Comparison of ENCODE assay signal across 8 cellular contexts in the genomic region with DNA sequence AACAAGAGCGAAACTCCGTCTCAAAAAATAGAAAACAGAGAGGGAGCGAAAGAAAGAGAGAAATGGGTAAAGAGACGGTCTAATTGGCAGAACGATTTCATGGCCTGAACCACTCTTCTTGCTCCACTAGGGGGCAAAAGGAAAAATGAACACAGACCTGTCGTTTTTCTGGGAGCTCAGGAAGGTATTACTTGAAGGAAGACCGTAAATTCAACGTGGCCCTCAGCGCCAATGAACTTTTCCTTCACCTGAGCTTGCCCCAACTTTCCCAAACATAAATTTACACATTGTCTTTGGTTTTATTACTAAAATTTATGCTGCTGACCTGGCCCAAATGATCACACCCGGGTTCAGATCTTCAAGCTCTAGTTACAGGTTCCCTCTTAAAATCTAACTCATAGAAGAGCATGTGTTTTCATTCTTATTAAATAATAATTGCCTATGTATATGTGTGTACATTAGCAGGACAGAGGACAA.
DNase-seq lines count a peak whose midpoint lies in the region; ATAC-seq and TF ChIP-seq lines count a peak whose summit lies in the region.

No MANE protein-coding gene starts in this region.

- H3K4me1 Mint-ChIP-seq in activated CD8-positive, alpha-beta T cell treated with anti-CD3 and anti-CD28 coated beads for 36 hours (ENCODE audit: low read depth) = peaks cover 17% of the 10 kb centered on the region
- H3K4me1 Mint-ChIP-seq in activated CD8-positive, alpha-beta T cell treated with anti-CD3 and anti-CD28 coated beads, Interleukin-2, amount 10 ng/mL, durations not matched to agents 7 days and 5 days (ENCODE audit: low read depth) = peaks cover 13% of the 10 kb centered on the region

- H3K4me3 Mint-ChIP-seq in activated CD8-positive, alpha-beta T cell treated with anti-CD3 and anti-CD28 coated beads for 36 hours = no peak overlapping the region
- H3K4me3 Mint-ChIP-seq in activated CD8-positive, alpha-beta T cell treated with anti-CD3 and anti-CD28 coated beads, Interleukin-2, amount 10 ng/mL, durations not matched to agents 7 days and 5 days = no peak overlapping the region

- peaks cover 5% of the 10 kb centered on the region for H3K27me3 Mint-ChIP-seq in activated CD8-positive, alpha-beta T cell treated with anti-CD3 and anti-CD28 coated beads for 36 hours
- peaks cover 16% of the 10 kb centered on the region for H3K27me3 Mint-ChIP-seq in activated CD8-positive, alpha-beta T cell treated with anti-CD3 and anti-CD28 coated beads, Interleukin-2, amount 10 ng/mL, durations not matched to agents 7 days and 5 days (ENCODE audit: low read depth)

- 54 to 71% methylated on average over 10 of the region's 10 CpGs for WGBS in aorta, 2 donors

- ATAC-seq in activated CD8-positive, alpha-beta T cell treated with anti-CD3 and anti-CD28 coated beads for 36 hours = no peak
- no peak for ATAC-seq in activated CD8-positive, alpha-beta T cell treated with anti-CD3 and anti-CD28 coated beads, Interleukin-2, amount 10 ng/mL, durations not matched to agents 7 days and 5 days
- ATAC-seq in aorta (ENCODE audit: low FRiP score) (no peak), GM18867 (IDR thresholded peaks at IDR 0.05; ENCODE audit: unreplicated experiment) (no peak)

- CTCF ChIA-PET in activated CD8-positive, alpha-beta T cell treated with anti-CD3 and anti-CD28 coated beads for 36 hours (lab: Charles Lee) = interaction anchor here (0.6 to 2.2 kb wide), 20 partner anchors 12 to 703 kb away, joined by 3 to 9 read pairs (median 4); no protein-coding TSS in a partner anchor
- CTCF ChIA-PET in activated CD8-positive, alpha-beta T cell treated with anti-CD3 and anti-CD28 coated beads, Interleukin-2, amount 10 ng/mL, durations not matched to agents 7 days and 5 days (lab: Charles Lee) = interaction anchor here (0.9 to 1.5 kb wide), 3 partner anchors 12 to 381 kb away, joined by 3 to 6 read pairs (median 4); no protein-coding TSS in a partner anchor

- H3K27ac Mint-ChIP-seq in activated CD8-positive, alpha-beta T cell treated with anti-CD3 and anti-CD28 coated beads for 36 hours = no peak overlapping the region
- H3K27ac Mint-ChIP-seq in activated CD8-positive, alpha-beta T cell treated with anti-CD3 and anti-CD28 coated beads, Interleukin-2, amount 10 ng/mL, durations not matched to agents 7 days and 5 days = no peak overlapping the region

- TF ChIP-seq CTCF in activated CD8-positive, alpha-beta T cell treated with anti-CD3 and anti-CD28 coated beads for 36 hours (IDR thresholded peaks at IDR 0.05) = peak; percentile 78
- TF ChIP-seq CTCF in cardiac fibroblast (IDR thresholded peaks at IDR 0.05; ENCODE audit: low read depth, low read length) = peak; percentile 72

- H3K36me3 ChIP-seq in aorta (ENCODE audit: control insufficient read depth in 1 of 2, insufficient read depth in 2 of 2, low read length in 1 of 2) = no peaks in the 10 kb centered on the region

- no peaks in the 10 kb centered on the region for H3K9me3 ChIP-seq in aorta (ENCODE audit: control insufficient read depth, low read length)

- H3K4me3 ChIP-seq in cardiac fibroblast (replicated peaks in 1 of 2; ENCODE audit: low read depth in 2 of 2, low read length in 2 of 2) (no peak overlapping the region), aorta (ENCODE audit: low read length in 2 of 2) (no peak overlapping the region)

- no peaks in the 10 kb centered on the region for H3K9me3 Mint-ChIP-seq in activated CD8-positive, alpha-beta T cell treated with anti-CD3 and anti-CD28 coated beads for 36 hours
- no peaks in the 10 kb centered on the region for H3K9me3 Mint-ChIP-seq in activated CD8-positive, alpha-beta T cell treated with anti-CD3 and anti-CD28 coated beads, Interleukin-2, amount 10 ng/mL, durations not matched to agents 7 days and 5 days (ENCODE audit: insufficient read depth)

- no peaks in the 10 kb centered on the region for H3K36me3 Mint-ChIP-seq in activated CD8-positive, alpha-beta T cell treated with anti-CD3 and anti-CD28 coated beads for 36 hours (ENCODE audit: low read depth)
- H3K36me3 Mint-ChIP-seq in activated CD8-positive, alpha-beta T cell treated with anti-CD3 and anti-CD28 coated beads, Interleukin-2, amount 10 ng/mL, durations not matched to agents 7 days and 5 days (ENCODE audit: low read depth) = no peaks in the 10 kb centered on the region

- POLR2A ChIA-PET in activated CD8-positive, alpha-beta T cell treated with anti-CD3 and anti-CD28 coated beads for 36 hours (lab: Charles Lee) = no interaction called here
- POLR2A ChIA-PET in activated CD8-positive, alpha-beta T cell treated with anti-CD3 and anti-CD28 coated beads, Interleukin-2, amount 10 ng/mL, durations not matched to agents 7 days and 5 days (lab: Charles Lee) = no interaction called here

- no peaks in the 10 kb centered on the region for H3K27me3 ChIP-seq in aorta (ENCODE audit: control insufficient read depth in 1 of 2, insufficient read depth in 2 of 2, low read length in 1 of 2)

- H3K4me1 ChIP-seq in aorta (ENCODE audit: control insufficient read depth in 1 of 2, insufficient read depth in 2 of 2, low read length in 2 of 2) = no peaks in the 10 kb centered on the region

- DNase-seq in activated CD8-positive, alpha-beta T cell treated with anti-CD3 and anti-CD28 coated beads for 36 hours = peak; percentile 4
- DNase-seq in activated CD8-positive, alpha-beta T cell treated with anti-CD3 and anti-CD28 coated beads, Interleukin-2, amount 10 ng/mL, durations not matched to agents 7 days and 5 days = no peak
- DNase-seq in NCI-H1694 (lab: John Stamatoyannopoulos, UW) = peak; percentile 14
- DNase-seq in cardiac fibroblast (ENCODE audit: low read depth in 2 of 2) = peak; percentile 67 to 69
- DNase-seq in mesenteric fat pad (ENCODE audit: low spot score) = peak; percentile 5
- DNase-seq in aorta = no peak
- no peak for DNase-seq in NOMO-1 (lab: John Stamatoyannopoulos, UW; ENCODE audit: unreplicated experiment in 2 of 2)

- intact Hi-C loops in activated CD8-positive, alpha-beta T cell treated with anti-CD3 and anti-CD28 coated beads for 36 hours (cut with micrococcal nuclease) = no loop called here
- intact Hi-C loops in aorta (cut with DNase I) = loop anchor here in 1 of 2 donors (5.0 to 10.0 kb wide), 3 partner anchors 64 to 381 kb away; partner anchors contain the start of gene ATP9A

- H3K27ac ChIP-seq in aorta (ENCODE audit: low read depth in 1 of 2, low read length in 2 of 2) = no peak overlapping the region

Comparison
In these comparisons a context has a peak if more than half of its experiments do, and no peak if none do; other contexts are left out.
1. DNase-seq: peak in activated CD8-positive, alpha-beta T cell treated with anti-CD3 and anti-CD28 coated beads for 36 hours (single experiment), NCI-H1694 (single experiment), cardiac fibroblast (2 of 2) and mesenteric fat pad (single experiment); none in activated CD8-positive, alpha-beta T cell treated with anti-CD3 and anti-CD28 coated beads, Interleukin-2, amount 10 ng/mL, durations not matched to agents 7 days and 5 days (single experiment), aorta (0 of 2) and NOMO-1 (0 of 2).